8 cellular contexts compared by ENCODE assay signal in the genomic region with DNA sequence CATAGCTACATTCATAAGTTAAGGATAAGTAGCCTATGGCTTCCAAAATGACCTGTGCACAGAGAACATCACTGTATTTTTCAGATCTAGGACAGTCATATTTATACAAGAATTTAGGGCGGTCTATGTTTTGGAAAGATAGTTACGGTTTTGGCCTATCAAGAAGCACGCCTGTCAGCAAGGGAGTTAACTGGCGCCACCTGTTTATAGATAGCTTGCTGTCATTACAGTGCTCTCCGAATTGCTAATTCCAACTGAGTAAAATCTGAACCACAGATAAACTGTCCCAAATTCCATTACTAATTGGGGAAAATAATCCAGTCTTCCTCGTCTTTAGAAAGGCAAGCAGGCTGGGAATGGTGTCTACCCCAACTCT. TPM values are rescaled to one million over a fixed set of nuclear protein-coding genes. Genes with fewer than 3 reads are reported as not detected.
DNase-seq lines count a peak whose midpoint lies in the region; ATAC-seq and TF ChIP-seq lines count a peak whose summit lies in the region.

No MANE protein-coding gene starts in this region.

- H3K27ac ChIP-seq in OCI-LY1 (ENCODE audit: low read depth, low read length, poor library complexity, severe bottlenecking): peak overlapping the region; percentile 90
- peak overlapping the region; percentile 66 for H3K27ac ChIP-seq in colonic mucosa

- TF ChIP-seq CTCF in OCI-LY1 (IDR thresholded peaks at IDR 0.05; ENCODE audit: low read length) (no peak), colonic mucosa (IDR thresholded peaks at IDR 0.05) (no peak)

- peak; percentile 56 for ATAC-seq in HG02588 (IDR thresholded peaks at IDR 0.05; ENCODE audit: unreplicated experiment)

- H3F3A ChIP-seq in OCI-LY1 (ENCODE audit: insufficient read depth, low read length): no peaks in the 10 kb centered on the region

- DNase-seq in SIG-M5 treated with dmso at 0.1 percent for 504 hours (lab: John Stamatoyannopoulos, UW; ENCODE audit: unreplicated experiment): peak; percentile 19
- DNase-seq in SIG-M5 (lab: John Stamatoyannopoulos, UW): no peak
- DNase-seq in colonic mucosa: no peak
- DNase-seq in NCI-H446 treated with DMSO at 0.1 percent for 48 hours (lab: John Stamatoyannopoulos, UW): no peak
- no peak for DNase-seq in RPMI8226

- H3K9me2 ChIP-seq in OCI-LY1 (ENCODE audit: low read depth, low read length): no peaks in the 10 kb centered on the region

- intact Hi-C loops in colonic mucosa (cut with DNase I): no loop called here

- H3K4me3 ChIP-seq in OCI-LY1 (ENCODE audit: low read depth, low read length, poor library complexity, severe bottlenecking) (peak overlapping the region; percentile 97), colonic mucosa (peak overlapping the region; percentile 41), mononuclear cell (ENCODE audit: low read length) (peak overlapping the region; percentile 69)

- H3K36me3 ChIP-seq in OCI-LY1 (ENCODE audit: insufficient read depth, low read length): no peaks in the 10 kb centered on the region
- no peaks in the 10 kb centered on the region for H3K36me3 ChIP-seq in colonic mucosa

- H3K79me2 ChIP-seq in OCI-LY1 (ENCODE audit: insufficient read depth, low read length): peaks cover 30% of the 10 kb centered on the region

- peak overlapping the region; percentile 92 for H3K4me2 ChIP-seq in OCI-LY1 (ENCODE audit: low read length)

- no peaks in the 10 kb centered on the region for H3K9me3 ChIP-seq in OCI-LY1 (ENCODE audit: low read length)
- H3K9me3 ChIP-seq in colonic mucosa: no peaks in the 10 kb centered on the region
- no peaks in the 10 kb centered on the region for H3K9me3 ChIP-seq in mononuclear cell (ENCODE audit: low read depth, low read length)

- H3K4me1 ChIP-seq in OCI-LY1 (ENCODE audit: insufficient read depth, low read length, severe bottlenecking): peaks cover 36% of the 10 kb centered on the region
- no peaks in the 10 kb centered on the region for H3K4me1 ChIP-seq in colonic mucosa
- peaks cover 3% of the 10 kb centered on the region for H3K4me1 ChIP-seq in mononuclear cell (ENCODE audit: insufficient read depth, low read length)

- H4K20me1 ChIP-seq in OCI-LY1 (ENCODE audit: insufficient read depth, low read length): no peaks in the 10 kb centered on the region

- peak overlapping the region; percentile 99 for H3K9ac ChIP-seq in OCI-LY1 (ENCODE audit: low read length)
- peak overlapping the region in 1 of 2 donors; percentile 69 for H3K9ac ChIP-seq in colonic mucosa (ENCODE audit: low read depth in 2 of 2, low read length in 2 of 2)

- H3K27me3 ChIP-seq in OCI-LY1 (ENCODE audit: insufficient read depth, low read length) (no peaks in the 10 kb centered on the region), colonic mucosa (no peaks in the 10 kb centered on the region), mononuclear cell (ENCODE audit: insufficient read depth, low read length) (no peaks in the 10 kb centered on the region)

- H2AFZ ChIP-seq in OCI-LY1 (ENCODE audit: low read length): no peak overlapping the region

RNA-seq across cellular contexts. Expression of gene ABCB7, which starts 0.6 kb away (rescaled TPM):
- total RNA-seq in colonic mucosa (10 to 100 TPM; 27.9 to 31.8 TPM), mononuclear cell (25.6 TPM)

Comparison
In these comparisons a context has a peak if more than half of its experiments do, and no peak if none do; other contexts are left out.
1. H3K4me3 ChIP-seq: peak in every context shown above with its lines; median percentile 97 in OCI-LY1; 69 in mononuclear cell; 41 in colonic mucosa.